ENCODE assay signal across 1 cellular context in the genomic region with DNA sequence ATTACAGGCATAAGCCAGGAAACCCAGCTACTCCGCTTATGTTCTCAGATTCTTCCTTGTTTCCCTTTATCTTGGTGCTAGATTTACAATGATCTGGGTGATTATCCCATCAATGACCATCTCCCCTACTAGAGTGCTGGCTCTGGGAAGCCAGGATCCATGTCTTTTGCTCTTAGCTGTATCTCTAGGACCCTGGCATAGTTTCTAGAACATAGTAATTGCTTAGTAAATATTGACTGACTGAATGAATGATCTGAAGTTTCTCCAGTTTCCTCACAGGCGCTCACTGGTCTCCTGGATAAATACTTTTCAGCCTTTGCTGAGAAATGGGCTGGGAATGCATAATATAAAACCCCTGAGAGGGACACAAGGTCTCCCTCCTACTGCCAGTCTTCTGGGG.
TF ChIP-seq lines count a peak whose summit lies in the region.

No MANE protein-coding gene starts in this region.

TF ChIP-seq in HepG2, 621 proteins besides CTCF, POLR2A, EP300 and RAD21 (continued from another document):
- TF ChIP-seq ATF3 (CRISPR knock-in tag; IDR thresholded peaks at IDR 0.05) = no peak
- no peak for TF ChIP-seq ZNF468 (CRISPR knock-in tag; IDR thresholded peaks at IDR 0.05)
- TF ChIP-seq ZNF816 (CRISPR knock-in tag; IDR thresholded peaks at IDR 0.05; ENCODE audit: borderline replicate concordance) = no peak
- TF ChIP-seq ZNF280B (CRISPR knock-in tag; IDR thresholded peaks at IDR 0.05; ENCODE audit: borderline replicate concordance) = no peak
- TF ChIP-seq TBL1XR1 (IDR thresholded peaks at IDR 0.05; ENCODE audit: borderline replicate concordance, low read length, partially characterized antibody) = no peak
- TF ChIP-seq FOXA1 (IDR thresholded peaks at IDR 0.05) = no peak
- peak; percentile 52; the same call in 1 of the 2 replicates for TF ChIP-seq FOXA1 (CRISPR knock-in tag; IDR thresholded peaks at IDR 0.05)
- no peak for TF ChIP-seq SRSF4 (IDR thresholded peaks at IDR 0.05; ENCODE audit: low read depth, low read length, poor library complexity, severe bottlenecking)
- TF ChIP-seq, protein P1, sequence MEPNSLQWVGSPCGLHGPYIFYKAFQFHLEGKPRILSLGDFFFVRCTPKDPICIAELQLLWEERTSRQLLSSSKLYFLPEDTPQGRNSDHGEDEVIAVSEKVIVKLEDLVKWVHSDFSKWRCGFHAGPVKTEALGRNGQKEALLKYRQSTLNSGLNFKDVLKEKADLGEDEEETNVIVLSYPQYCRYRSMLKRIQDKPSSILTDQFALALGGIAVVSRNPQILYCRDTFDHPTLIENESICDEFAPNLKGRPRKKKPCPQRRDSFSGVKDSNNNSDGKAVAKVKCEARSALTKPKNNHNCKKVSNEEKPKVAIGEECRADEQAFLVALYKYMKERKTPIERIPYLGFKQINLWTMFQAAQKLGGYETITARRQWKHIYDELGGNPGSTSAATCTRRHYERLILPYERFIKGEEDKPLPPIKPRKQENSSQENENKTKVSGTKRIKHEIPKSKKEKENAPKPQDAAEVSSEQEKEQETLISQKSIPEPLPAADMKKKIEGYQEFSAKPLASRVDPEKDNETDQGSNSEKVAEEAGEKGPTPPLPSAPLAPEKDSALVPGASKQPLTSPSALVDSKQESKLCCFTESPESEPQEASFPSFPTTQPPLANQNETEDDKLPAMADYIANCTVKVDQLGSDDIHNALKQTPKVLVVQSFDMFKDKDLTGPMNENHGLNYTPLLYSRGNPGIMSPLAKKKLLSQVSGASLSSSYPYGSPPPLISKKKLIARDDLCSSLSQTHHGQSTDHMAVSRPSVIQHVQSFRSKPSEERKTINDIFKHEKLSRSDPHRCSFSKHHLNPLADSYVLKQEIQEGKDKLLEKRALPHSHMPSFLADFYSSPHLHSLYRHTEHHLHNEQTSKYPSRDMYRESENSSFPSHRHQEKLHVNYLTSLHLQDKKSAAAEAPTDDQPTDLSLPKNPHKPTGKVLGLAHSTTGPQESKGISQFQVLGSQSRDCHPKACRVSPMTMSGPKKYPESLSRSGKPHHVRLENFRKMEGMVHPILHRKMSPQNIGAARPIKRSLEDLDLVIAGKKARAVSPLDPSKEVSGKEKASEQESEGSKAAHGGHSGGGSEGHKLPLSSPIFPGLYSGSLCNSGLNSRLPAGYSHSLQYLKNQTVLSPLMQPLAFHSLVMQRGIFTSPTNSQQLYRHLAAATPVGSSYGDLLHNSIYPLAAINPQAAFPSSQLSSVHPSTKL (CRISPR knock-in tag; IDR thresholded peaks at IDR 0.05) = 0 out of 2 replicates have a peak, but pooled peaks have one; percentile 22
- TF ChIP-seq MEF2D (CRISPR knock-in tag; IDR thresholded peaks at IDR 0.05) = no peak
- TF ChIP-seq FOXP4 (CRISPR knock-in tag; IDR thresholded peaks at IDR 0.05) = no peak
